ENCODE assay signal across 1 cellular context in the genomic region with DNA sequence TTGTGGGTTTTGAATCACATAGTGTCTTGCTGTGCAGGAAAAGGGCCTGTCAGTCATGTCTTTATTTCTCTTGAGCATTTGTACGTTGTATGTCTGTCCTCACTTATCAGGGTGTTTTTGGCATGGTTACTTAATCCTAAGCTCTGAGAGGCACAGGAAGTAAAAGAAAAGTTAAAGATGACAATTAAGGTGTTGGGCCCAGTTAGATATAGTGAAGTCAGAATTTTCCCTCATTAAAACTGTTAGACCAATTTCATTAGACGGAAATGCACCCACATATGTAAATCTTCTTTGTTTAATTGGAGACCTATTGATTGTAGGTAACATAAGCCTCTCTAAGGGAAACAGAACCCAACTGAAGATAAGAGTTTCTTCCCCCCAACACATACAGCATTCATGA.
TF ChIP-seq lines count a peak whose summit lies in the region.

No MANE protein-coding gene starts in this region.

TF ChIP-seq in K562, 482 proteins besides CTCF, POLR2A, EP300 and RAD21 (continued from another document):
- TF ChIP-seq, protein P1, sequence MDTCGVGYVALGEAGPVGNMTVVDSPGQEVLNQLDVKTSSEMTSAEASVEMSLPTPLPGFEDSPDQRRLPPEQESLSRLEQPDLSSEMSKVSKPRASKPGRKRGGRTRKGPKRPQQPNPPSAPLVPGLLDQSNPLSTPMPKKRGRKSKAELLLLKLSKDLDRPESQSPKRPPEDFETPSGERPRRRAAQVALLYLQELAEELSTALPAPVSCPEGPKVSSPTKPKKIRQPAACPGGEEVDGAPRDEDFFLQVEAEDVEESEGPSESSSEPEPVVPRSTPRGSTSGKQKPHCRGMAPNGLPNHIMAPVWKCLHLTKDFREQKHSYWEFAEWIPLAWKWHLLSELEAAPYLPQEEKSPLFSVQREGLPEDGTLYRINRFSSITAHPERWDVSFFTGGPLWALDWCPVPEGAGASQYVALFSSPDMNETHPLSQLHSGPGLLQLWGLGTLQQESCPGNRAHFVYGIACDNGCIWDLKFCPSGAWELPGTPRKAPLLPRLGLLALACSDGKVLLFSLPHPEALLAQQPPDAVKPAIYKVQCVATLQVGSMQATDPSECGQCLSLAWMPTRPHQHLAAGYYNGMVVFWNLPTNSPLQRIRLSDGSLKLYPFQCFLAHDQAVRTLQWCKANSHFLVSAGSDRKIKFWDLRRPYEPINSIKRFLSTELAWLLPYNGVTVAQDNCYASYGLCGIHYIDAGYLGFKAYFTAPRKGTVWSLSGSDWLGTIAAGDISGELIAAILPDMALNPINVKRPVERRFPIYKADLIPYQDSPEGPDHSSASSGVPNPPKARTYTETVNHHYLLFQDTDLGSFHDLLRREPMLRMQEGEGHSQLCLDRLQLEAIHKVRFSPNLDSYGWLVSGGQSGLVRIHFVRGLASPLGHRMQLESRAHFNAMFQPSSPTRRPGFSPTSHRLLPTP (IDR thresholded peaks at IDR 0.05; ENCODE audit: borderline replicate concordance, extremely low read depth, insufficient read length) = no peak
- TF ChIP-seq ZSCAN29 (IDR thresholded peaks at IDR 0.05) (no peak), ZNF23 (CRISPR knock-in tag; IDR thresholded peaks at IDR 0.05) (no peak)
- TF ChIP-seq, protein P2, sequence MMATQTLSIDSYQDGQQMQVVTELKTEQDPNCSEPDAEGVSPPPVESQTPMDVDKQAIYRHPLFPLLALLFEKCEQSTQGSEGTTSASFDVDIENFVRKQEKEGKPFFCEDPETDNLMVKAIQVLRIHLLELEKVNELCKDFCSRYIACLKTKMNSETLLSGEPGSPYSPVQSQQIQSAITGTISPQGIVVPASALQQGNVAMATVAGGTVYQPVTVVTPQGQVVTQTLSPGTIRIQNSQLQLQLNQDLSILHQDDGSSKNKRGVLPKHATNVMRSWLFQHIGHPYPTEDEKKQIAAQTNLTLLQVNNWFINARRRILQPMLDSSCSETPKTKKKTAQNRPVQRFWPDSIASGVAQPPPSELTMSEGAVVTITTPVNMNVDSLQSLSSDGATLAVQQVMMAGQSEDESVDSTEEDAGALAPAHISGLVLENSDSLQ (IDR thresholded peaks at IDR 0.05) = peak; percentile 96
